ENCODE assay signal across 19 cellular contexts in genomic region chr1:19969898-19970660, GRCh38. TPM values are rescaled to one million over a fixed set of nuclear protein-coding genes. Genes with fewer than 3 reads are reported as not detected.
"Had no signal": no experiment of that assay in that cellular context is flagged by ENCODE, and none has a peak within 500 bp of the region (broad histone marks: within the 10 kb centered on the region; RNA-seq: fewer than 3 reads in every experiment).

No MANE protein-coding gene starts in this region.

- H3K4me3 ChIP-seq: colonic mucosa, lung, skin epidermis, stomach, thoracic aorta had no signal

- H3K36me3 Mint-ChIP-seq: activated CD8-positive, alpha-beta memory T cell treated with anti-CD3 and anti-CD28 coated beads, Interleukin-2, amount 10 ng/mL, durations not matched to agents 7 days and 5 days; activated naive CD8-positive, alpha-beta T cell treated with anti-CD3 and anti-CD28 coated beads, Interleukin-2, amount 10 ng/mL, durations not matched to agents 7 days and 5 days; naive thymus-derived CD4-positive, alpha-beta T cell had no signal

- H3K9ac ChIP-seq: parathyroid adenoma had no signal

- H3K4me1 Mint-ChIP-seq: activated CD8-positive, alpha-beta memory T cell treated with anti-CD3 and anti-CD28 coated beads, Interleukin-2, amount 10 ng/mL, durations not matched to agents 7 days and 5 days had no signal

- H3K79me2 ChIP-seq: parathyroid adenoma had no signal

- DNase-seq: activated CD8-positive, alpha-beta memory T cell treated with anti-CD3 and anti-CD28 coated beads, Interleukin-2, amount 10 ng/mL, durations not matched to agents 7 days and 5 days; activated effector memory CD4-positive, alpha-beta T cell treated with anti-CD3 and anti-CD28 coated beads, Interleukin-2, amount 50 U/mL, for 16 hours; activated naive CD8-positive, alpha-beta T cell treated with anti-CD3 and anti-CD28 coated beads, Interleukin-2, amount 10 ng/mL, durations not matched to agents 7 days and 5 days; activated T-cell treated with anti-CD3 and anti-CD28 coated beads, Interleukin-2, amount 50 U/mL, for 24 hours; aorta; colonic mucosa; hippocampal formation; naive thymus-derived CD4-positive, alpha-beta T cell; stomach; T-helper 17 cell had no signal

- H3K27me3 ChIP-seq: colonic mucosa had no signal

- H3K4me1 ChIP-seq: colonic mucosa had no signal

- H3K36me3 ChIP-seq: colonic mucosa, stomach, thoracic aorta had no signal

- H3K9me3 ChIP-seq: colonic mucosa, stomach, thoracic aorta had no signal

- H2AFZ ChIP-seq: parathyroid adenoma had no signal

- H3K27ac Mint-ChIP-seq: activated CD8-positive, alpha-beta memory T cell treated with anti-CD3 and anti-CD28 coated beads, Interleukin-2, amount 10 ng/mL, durations not matched to agents 7 days and 5 days; activated naive CD8-positive, alpha-beta T cell treated with anti-CD3 and anti-CD28 coated beads, Interleukin-2, amount 10 ng/mL, durations not matched to agents 7 days and 5 days; activated T-cell treated with anti-CD3 and anti-CD28 coated beads, Interleukin-2, amount 50 U/mL, for 24 hours; naive thymus-derived CD4-positive, alpha-beta T cell; T-helper 17 cell had no signal

- H3K4me3 Mint-ChIP-seq: activated CD8-positive, alpha-beta memory T cell treated with anti-CD3 and anti-CD28 coated beads, Interleukin-2, amount 10 ng/mL, durations not matched to agents 7 days and 5 days; activated naive CD8-positive, alpha-beta T cell treated with anti-CD3 and anti-CD28 coated beads, Interleukin-2, amount 10 ng/mL, durations not matched to agents 7 days and 5 days; activated T-cell treated with anti-CD3 and anti-CD28 coated beads, Interleukin-2, amount 50 U/mL, for 24 hours; naive thymus-derived CD4-positive, alpha-beta T cell; T-helper 17 cell had no signal

- H3K27ac ChIP-seq: colonic mucosa, parathyroid adenoma, skin epidermis, stomach, thoracic aorta had no signal

- ATAC-seq: activated CD4-positive, CD25-positive, alpha-beta regulatory T cell treated with anti-CD3 and anti-CD28 coated beads, Interleukin-2, amount 50 U/mL, for 24 hours; activated CD8-positive, alpha-beta memory T cell treated with anti-CD3 and anti-CD28 coated beads, Interleukin-2, amount 10 ng/mL, durations not matched to agents 7 days and 5 days; naive thymus-derived CD4-positive, alpha-beta T cell; T-helper 17 cell had no signal

- H3K9me3 Mint-ChIP-seq: activated naive CD8-positive, alpha-beta T cell treated with anti-CD3 and anti-CD28 coated beads, Interleukin-2, amount 10 ng/mL, durations not matched to agents 7 days and 5 days; activated T-cell treated with anti-CD3 and anti-CD28 coated beads, Interleukin-2, amount 50 U/mL, for 24 hours; naive thymus-derived CD4-positive, alpha-beta T cell had no signal

RNA-seq across cellular contexts. Expression of gene PLA2G2A, which starts 9.3 kb away (rescaled TPM):
- total RNA-seq: activated CD8-positive, alpha-beta memory T cell treated with anti-CD3 and anti-CD28 coated beads, Interleukin-2, amount 10 ng/mL, durations not matched to agents 7 days and 5 days; activated naive CD8-positive, alpha-beta T cell treated with anti-CD3 and anti-CD28 coated beads, Interleukin-2, amount 10 ng/mL, durations not matched to agents 7 days and 5 days; endothelial cell of umbilical vein; mononuclear cell; naive thymus-derived CD4-positive, alpha-beta T cell; renal cortical epithelial cell; T-helper 17 cell had no signal

RNA-seq across cellular contexts. Expression of gene PLA2G2E, which starts 46.7 kb away (rescaled TPM):
- total RNA-seq: activated CD8-positive, alpha-beta memory T cell treated with anti-CD3 and anti-CD28 coated beads, Interleukin-2, amount 10 ng/mL, durations not matched to agents 7 days and 5 days; activated naive CD8-positive, alpha-beta T cell treated with anti-CD3 and anti-CD28 coated beads, Interleukin-2, amount 10 ng/mL, durations not matched to agents 7 days and 5 days; aorta; colonic mucosa; endothelial cell of umbilical vein; lung; mononuclear cell; naive thymus-derived CD4-positive, alpha-beta T cell; renal cortical epithelial cell; stomach; T-helper 17 cell; thoracic aorta; urinary bladder had no signal
